17 cellular contexts compared by ENCODE assay signal in the genomic region with DNA sequence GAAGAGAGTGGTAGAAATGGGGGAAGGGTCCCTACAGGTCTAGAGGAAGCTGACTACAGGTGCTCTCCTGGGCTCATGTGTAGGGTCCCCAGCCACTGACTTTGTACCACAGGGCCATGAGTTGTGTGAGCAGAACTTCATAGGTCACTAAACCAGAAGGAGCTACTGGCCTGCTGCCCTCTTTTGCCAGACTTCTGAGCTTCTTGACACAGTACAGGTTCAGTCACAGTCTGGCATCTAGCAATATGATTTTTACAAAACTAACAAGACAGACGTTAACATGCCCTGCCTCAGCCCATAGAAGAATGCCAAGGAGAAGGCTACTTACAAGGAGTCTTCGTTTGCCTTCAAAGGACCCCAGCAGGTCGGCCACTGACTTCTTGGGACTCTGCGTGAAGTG. TPM values are rescaled to one million over a fixed set of nuclear protein-coding genes. Genes with fewer than 3 reads are reported as not detected.
DNase-seq lines count a peak whose midpoint lies in the region; ATAC-seq and TF ChIP-seq lines count a peak whose summit lies in the region.
"Had no signal": no experiment of that assay in that cellular context is flagged by ENCODE, and none has a peak within 500 bp of the region (broad histone marks: within the 10 kb centered on the region; RNA-seq: fewer than 3 reads in every experiment).

No MANE protein-coding gene starts in this region.

- H2AFZ ChIP-seq in GM23338 = no peak overlapping the region

- H3K9me3 ChIP-seq in esophagus (ENCODE audit: control insufficient read depth in 2 of 2, insufficient read depth in 1 of 2, low read depth in 1 of 2, low read length in 1 of 2) = no peaks in the 10 kb centered on the region
- H3K9me3 ChIP-seq in thoracic aorta = no peaks in the 10 kb centered on the region
- H3K9me3 ChIP-seq: neutrophil had no signal

- H3K4me1 Mint-ChIP-seq in nephron (peaks cover 40% of the 10 kb centered on the region), GM23338 (peaks cover 32% of the 10 kb centered on the region)

- H3K27ac Mint-ChIP-seq in nephron (peak overlapping the region; percentile 40 to 73 (median 63)), GM23338 (no peak overlapping the region)
- H3K27ac Mint-ChIP-seq: activated CD4-positive, alpha-beta T cell treated with anti-CD3 and anti-CD28 coated beads for 36 hours; activated T-helper 1 cell treated with anti-CD3 and anti-CD28 coated beads, Interleukin-12 subunit alpha, Interleukin-12 subunit beta, Interleukin-2, Interleukin-4 antibody, amounts not matched to agents 30 ng/mL and 10 ng/mL and 1 ng/mL, durations not matched to agents 14 hours and 24 hours and 36 hours; CD4-positive, CD25-positive, alpha-beta regulatory T cell; T-helper 17 cell had no signal

- H3K27ac ChIP-seq in esophagus (ENCODE audit: low read depth in 2 of 2, low read length in 1 of 2) (peak overlapping the region; percentile 7 to 24), thoracic aorta (peak overlapping the region; percentile 55 to 85), GM23338 (ENCODE audit: low read depth) (no peak overlapping the region)
- H3K27ac ChIP-seq: neutrophil had no signal

- H3K79me2 ChIP-seq in GM23338 (replicated peaks; ENCODE audit: insufficient read depth) = no peaks in the 10 kb centered on the region

- no peaks in the 10 kb centered on the region for H3F3A ChIP-seq in GM23338 (replicated peaks; ENCODE audit: low read depth)

- H3K27me3 Mint-ChIP-seq in nephron (ENCODE audit: low read depth) (no peaks in the 10 kb centered on the region), GM23338 (ENCODE audit: insufficient read depth, low read depth, poor library complexity) (no peaks in the 10 kb centered on the region)

- H3K4me3 ChIP-seq in esophagus (ENCODE audit: low read depth in 1 of 2, low read length in 2 of 2) (no peak overlapping the region), thoracic aorta (peak overlapping the region; percentile 50), GM23338 (no peak overlapping the region)

- no peak for ATAC-seq in thoracic aorta (ENCODE audit: insufficient number of reproducible peaks, low FRiP score, low read depth)
- no peak for ATAC-seq in GM23338
- ATAC-seq: activated CD4-positive, alpha-beta T cell treated with anti-CD3 and anti-CD28 coated beads for 36 hours; left colon; T-helper 17 cell had no signal

- H3K27me3 ChIP-seq in esophagus (ENCODE audit: control insufficient read depth in 1 of 2, insufficient read depth in 2 of 2, low read length in 2 of 2) (no peaks in the 10 kb centered on the region), thoracic aorta (replicated peaks; ENCODE audit: insufficient read depth) (no peaks in the 10 kb centered on the region), GM23338 (ENCODE audit: insufficient read depth) (no peaks in the 10 kb centered on the region)

- H3K4me2 ChIP-seq in GM23338 = no peak overlapping the region

- H3K36me3 ChIP-seq in esophagus (ENCODE audit: control insufficient read depth in 2 of 2, insufficient read depth in 2 of 2, low read length in 1 of 2) = no peaks in the 10 kb centered on the region
- no peaks in the 10 kb centered on the region for H3K36me3 ChIP-seq in thoracic aorta
- H3K36me3 ChIP-seq in GM23338 (ENCODE audit: insufficient read depth) = no peaks in the 10 kb centered on the region
- H3K36me3 ChIP-seq: neutrophil had no signal

- DNase-seq in M059J (ENCODE audit: low read depth) = peak; percentile 57
- no peak for DNase-seq in thoracic aorta (ENCODE audit: low spot score)
- no peak for DNase-seq in activated CD4-positive, alpha-beta T cell treated with anti-CD3 and anti-CD28 coated beads, Interleukin-2, amount 50 U/mL, for 4 hours
- DNase-seq in GOT3 (lab: John Stamatoyannopoulos, UW) = no peak
- no peak for DNase-seq in GM23338 (ENCODE audit: low spot score)
- DNase-seq: activated CD4-positive, alpha-beta T cell treated with anti-CD3 and anti-CD28 coated beads for 36 hours; CD4-positive, CD25-positive, alpha-beta regulatory T cell; effector CD8-positive, alpha-beta T cell; NCI-H1105 treated with DMSO at 0.1 percent for 48 hours; NCI-H524 treated with DMSO at 0.1 percent for 48 hours; stimulated activated CD4-positive, alpha-beta T cell treated with anti-CD3 and anti-CD28 coated beads, Interleukin-15, amount 100 ng/mL, for 24 hours; T-helper 17 cell had no signal

- no peaks in the 10 kb centered on the region for H3K9me3 Mint-ChIP-seq in nephron
- no peaks in the 10 kb centered on the region for H3K9me3 Mint-ChIP-seq in GM23338
- H3K9me3 Mint-ChIP-seq: activated T-helper 1 cell treated with anti-CD3 and anti-CD28 coated beads, Interleukin-12 subunit alpha, Interleukin-12 subunit beta, Interleukin-2, Interleukin-4 antibody, amounts not matched to agents 30 ng/mL and 10 ng/mL and 1 ng/mL, durations not matched to agents 14 hours and 24 hours and 36 hours; CD4-positive, CD25-positive, alpha-beta regulatory T cell had no signal

- peaks cover 4% of the 10 kb centered on the region; the same call in 1 of the 2 replicates for H3K9me2 ChIP-seq in GM23338 (ENCODE audit: insufficient read depth)

- H3K4me1 ChIP-seq in esophagus (ENCODE audit: control insufficient read depth in 2 of 2, insufficient read depth in 2 of 2, low read length in 1 of 2) = no peaks in the 10 kb centered on the region
- peaks cover 8 to 59% of the 10 kb centered on the region in 2 donors for H3K4me1 ChIP-seq in thoracic aorta (ENCODE audit: control insufficient read depth in 1 of 2, low read depth in 2 of 2)
- peaks cover 56% of the 10 kb centered on the region for H3K4me1 ChIP-seq in GM23338 (ENCODE audit: insufficient read depth)

- H3K4me3 Mint-ChIP-seq in nephron = peak overlapping the region in 2 of 3 experiments; percentile 81 to 86
- no peak overlapping the region for H3K4me3 Mint-ChIP-seq in GM23338
- H3K4me3 Mint-ChIP-seq: activated CD4-positive, alpha-beta T cell treated with anti-CD3 and anti-CD28 coated beads for 36 hours; activated T-helper 1 cell treated with anti-CD3 and anti-CD28 coated beads, Interleukin-12 subunit alpha, Interleukin-12 subunit beta, Interleukin-2, Interleukin-4 antibody, amounts not matched to agents 30 ng/mL and 10 ng/mL and 1 ng/mL, durations not matched to agents 14 hours and 24 hours and 36 hours; CD4-positive, CD25-positive, alpha-beta regulatory T cell; T-helper 17 cell had no signal

- no peak for TF ChIP-seq CTCF in nephron (IDR thresholded peaks at IDR 0.05; ENCODE audit: unreplicated experiment in 3 of 3)
- TF ChIP-seq CTCF in thoracic aorta (IDR thresholded peaks at IDR 0.05) = no peak
- TF ChIP-seq CTCF in GM23338 (conservative IDR thresholded peaks at IDR 0.05; ENCODE audit: low read depth in 2 of 2) = no peak

- no peaks in the 10 kb centered on the region for H4K20me1 ChIP-seq in GM23338 (replicated peaks; ENCODE audit: insufficient read depth)

- peaks cover 19% of the 10 kb centered on the region for H3K36me3 Mint-ChIP-seq in nephron (ENCODE audit: low read depth)
- H3K36me3 Mint-ChIP-seq in GM23338 (ENCODE audit: low read depth) = peaks cover 5% of the 10 kb centered on the region; the same call in 1 of the 3 replicates
- H3K36me3 Mint-ChIP-seq: CD4-positive, CD25-positive, alpha-beta regulatory T cell had no signal

- 64 to 69% methylated on average over 4 of the region's 4 CpGs for WGBS in esophagus, 2 donors

TF ChIP-seq in GM23338, 12 proteins besides CTCF, POLR2A, EP300 and RAD21 (continues in another document):
- TF ChIP-seq, protein P1, sequence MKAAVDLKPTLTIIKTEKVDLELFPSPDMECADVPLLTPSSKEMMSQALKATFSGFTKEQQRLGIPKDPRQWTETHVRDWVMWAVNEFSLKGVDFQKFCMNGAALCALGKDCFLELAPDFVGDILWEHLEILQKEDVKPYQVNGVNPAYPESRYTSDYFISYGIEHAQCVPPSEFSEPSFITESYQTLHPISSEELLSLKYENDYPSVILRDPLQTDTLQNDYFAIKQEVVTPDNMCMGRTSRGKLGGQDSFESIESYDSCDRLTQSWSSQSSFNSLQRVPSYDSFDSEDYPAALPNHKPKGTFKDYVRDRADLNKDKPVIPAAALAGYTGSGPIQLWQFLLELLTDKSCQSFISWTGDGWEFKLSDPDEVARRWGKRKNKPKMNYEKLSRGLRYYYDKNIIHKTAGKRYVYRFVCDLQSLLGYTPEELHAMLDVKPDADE (IDR thresholded peaks at IDR 0.05) = no peak
- TF ChIP-seq NANOG (IDR thresholded peaks at IDR 0.05; ENCODE audit: borderline replicate concordance) = no peak
- no peak for TF ChIP-seq EZH2phosphoT487 (IDR thresholded peaks at IDR 0.05; ENCODE audit: unreplicated experiment)

RNA-seq across cellular contexts. Expression of a gene that starts 3.2 kb away (rescaled TPM):
- total RNA-seq in M059J (2014; rRNA removed; shearing (Covaris generic)) = 136 and 288 TPM in 2 replicates
- polyA plus RNA-seq in esophagus = 1 to 10 TPM; 3.3 to 6.2 TPM
- total RNA-seq in thoracic aorta = 100 to 1,000 TPM in 1 of 2 donors, 10 to 100 TPM in 1; 90.8 to 350 TPM
- 5.4 and 8.1 TPM in 2 replicates for total RNA-seq in GM23338 (2014; rRNA removed; shearing (Covaris generic))
- polyA plus RNA-seq in GM23338 (2016; fragmentation: Nextera tagmentation; extraction: Ambion mirVana) = 6.0 and 6.7 TPM in 2 replicates
- total RNA-seq: activated CD4-positive, alpha-beta T cell treated with anti-CD3 and anti-CD28 coated beads for 36 hours; CD4-positive, CD25-positive, alpha-beta regulatory T cell; T-helper 17 cell had no signal

Comparison
In these comparisons a context has a peak if more than half of its experiments do, and no peak if none do; other contexts are left out.
1. RNA of a gene that starts 3.2 kb away (total RNA-seq): 90.8 to 350 TPM in thoracic aorta and 136 to 288 TPM in M059J; 5.4 to 8.1 TPM in GM23338; every median in the first group is over 10 times any median in the second.